ENCODE assay signal across 8 cellular contexts in the genomic region with DNA sequence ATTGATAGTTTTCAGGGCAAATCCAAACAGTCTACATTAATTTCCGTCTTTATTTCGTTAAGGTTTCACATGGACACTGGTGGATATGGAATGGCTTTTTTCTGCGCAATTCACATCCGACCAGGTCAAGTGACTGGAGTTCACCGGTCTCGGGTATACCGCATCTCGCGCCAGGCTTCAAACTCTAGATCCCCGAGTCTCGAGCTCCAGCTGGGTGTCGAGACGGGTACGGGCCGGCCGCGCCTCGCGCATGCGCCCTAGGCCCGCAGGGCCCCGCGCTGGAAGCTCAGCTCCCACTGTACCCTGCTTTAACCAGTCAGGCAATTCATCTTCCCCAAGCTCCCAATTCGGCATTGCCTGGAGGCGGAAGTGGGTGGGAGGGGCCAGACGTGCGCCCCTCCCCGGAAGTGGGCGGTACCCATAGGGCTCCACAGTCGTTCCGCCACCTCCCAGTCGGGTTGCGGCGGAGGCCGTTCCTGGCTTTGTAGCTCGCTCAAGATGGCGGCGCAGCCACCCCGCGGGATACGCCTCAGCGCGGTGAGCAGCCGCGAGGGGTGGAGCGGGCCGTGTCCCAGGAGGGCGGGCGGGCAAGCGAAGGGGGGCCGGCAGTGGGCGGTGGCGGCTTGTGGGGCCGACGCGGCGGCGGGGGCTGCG. TPM values are rescaled to one million over a fixed set of nuclear protein-coding genes. Genes with fewer than 3 reads are reported as not detected.
DNase-seq lines count a peak whose midpoint lies in the region; TF ChIP-seq lines count a peak whose summit lies in the region.

A gene with protein sequence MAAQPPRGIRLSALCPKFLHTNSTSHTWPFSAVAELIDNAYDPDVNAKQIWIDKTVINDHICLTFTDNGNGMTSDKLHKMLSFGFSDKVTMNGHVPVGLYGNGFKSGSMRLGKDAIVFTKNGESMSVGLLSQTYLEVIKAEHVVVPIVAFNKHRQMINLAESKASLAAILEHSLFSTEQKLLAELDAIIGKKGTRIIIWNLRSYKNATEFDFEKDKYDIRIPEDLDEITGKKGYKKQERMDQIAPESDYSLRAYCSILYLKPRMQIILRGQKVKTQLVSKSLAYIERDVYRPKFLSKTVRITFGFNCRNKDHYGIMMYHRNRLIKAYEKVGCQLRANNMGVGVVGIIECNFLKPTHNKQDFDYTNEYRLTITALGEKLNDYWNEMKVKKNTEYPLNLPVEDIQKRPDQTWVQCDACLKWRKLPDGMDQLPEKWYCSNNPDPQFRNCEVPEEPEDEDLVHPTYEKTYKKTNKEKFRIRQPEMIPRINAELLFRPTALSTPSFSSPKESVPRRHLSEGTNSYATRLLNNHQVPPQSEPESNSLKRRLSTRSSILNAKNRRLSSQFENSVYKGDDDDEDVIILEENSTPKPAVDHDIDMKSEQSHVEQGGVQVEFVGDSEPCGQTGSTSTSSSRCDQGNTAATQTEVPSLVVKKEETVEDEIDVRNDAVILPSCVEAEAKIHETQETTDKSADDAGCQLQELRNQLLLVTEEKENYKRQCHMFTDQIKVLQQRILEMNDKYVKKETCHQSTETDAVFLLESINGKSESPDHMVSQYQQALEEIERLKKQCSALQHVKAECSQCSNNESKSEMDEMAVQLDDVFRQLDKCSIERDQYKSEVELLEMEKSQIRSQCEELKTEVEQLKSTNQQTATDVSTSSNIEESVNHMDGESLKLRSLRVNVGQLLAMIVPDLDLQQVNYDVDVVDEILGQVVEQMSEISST (plus strand): TSS at position 431 of the 654 bp plus-strand sequence. CDS start 68 bp downstream, at position 499.

- no peaks in the 10 kb centered on the region for H3K9me3 ChIP-seq in DOHH2 (ENCODE audit: control insufficient read depth, insufficient read depth, low read length)
- H3K9me3 ChIP-seq in GM23248 (ENCODE audit: low read depth): no peaks in the 10 kb centered on the region
- no peaks in the 10 kb centered on the region for H3K9me3 ChIP-seq in esophagus squamous epithelium

- H3K27ac Mint-ChIP-seq in activated T-helper 1 cell treated with anti-CD3 and anti-CD28 coated beads, Interleukin-12 subunit alpha, Interleukin-12 subunit beta, Interleukin-2, Interleukin-4 antibody, amounts not matched to agents 30 ng/mL and 10 ng/mL and 1 ng/mL, durations not matched to agents 14 hours and 24 hours and 36 hours: peak within 1 kb of the TSS; percentile 95

- H3K27ac ChIP-seq in DOHH2 (ENCODE audit: low read depth, low read length): peak within 1 kb of the TSS; percentile 49
- peak within 1 kb of the TSS; percentile 86 for H3K27ac ChIP-seq in GM23248
- peak within 1 kb of the TSS; percentile 96 to 100 (median 98) for H3K27ac ChIP-seq in esophagus squamous epithelium

- peaks cover 46% of the 10 kb centered on the region for H3K79me2 ChIP-seq in DOHH2 (ENCODE audit: control insufficient read depth, low read length)
- H3K79me2 ChIP-seq in GM23248 (ENCODE audit: insufficient read depth): peaks cover 42% of the 10 kb centered on the region

- TF ChIP-seq CTCF in DOHH2 (IDR thresholded peaks at IDR 0.05; ENCODE audit: low read depth, low read length, poor library complexity, severe bottlenecking): no peak
- TF ChIP-seq CTCF in esophagus squamous epithelium (IDR thresholded peaks at IDR 0.05): peak in 2 of 6 experiments; percentile 19 to 20

- H3K4me1 ChIP-seq in DOHH2 (ENCODE audit: control insufficient read depth, low read length): peaks cover 36% of the 10 kb centered on the region
- peaks cover 31% of the 10 kb centered on the region for H3K4me1 ChIP-seq in GM23248 (ENCODE audit: insufficient read depth)
- peaks cover 0 to 44% (median 29%) of the 10 kb centered on the region in 3 donors for H3K4me1 ChIP-seq in esophagus squamous epithelium

- peaks cover 29% of the 10 kb centered on the region for H3K4me1 Mint-ChIP-seq in activated T-helper 1 cell treated with anti-CD3 and anti-CD28 coated beads, Interleukin-12 subunit alpha, Interleukin-12 subunit beta, Interleukin-2, Interleukin-4 antibody, amounts not matched to agents 30 ng/mL and 10 ng/mL and 1 ng/mL, durations not matched to agents 14 hours and 24 hours and 36 hours (ENCODE audit: low read depth)

- H4K20me1 ChIP-seq in DOHH2 (ENCODE audit: control insufficient read depth, insufficient read depth, low read depth, low read length): no peaks in the 10 kb centered on the region
- no peaks in the 10 kb centered on the region for H4K20me1 ChIP-seq in GM23248 (ENCODE audit: insufficient read depth)

- TF ChIP-seq POLR2A in esophagus squamous epithelium (IDR thresholded peaks at IDR 0.05): peak in 3 of 4 donors; percentile 56 to 97 (median 85)

- H3K4me3 Mint-ChIP-seq in activated T-helper 1 cell treated with anti-CD3 and anti-CD28 coated beads, Interleukin-12 subunit alpha, Interleukin-12 subunit beta, Interleukin-2, Interleukin-4 antibody, amounts not matched to agents 30 ng/mL and 10 ng/mL and 1 ng/mL, durations not matched to agents 14 hours and 24 hours and 36 hours: peak within 1 kb of the TSS; percentile 93

- H3K27me3 ChIP-seq in DOHH2 (ENCODE audit: control insufficient read depth, low read length): no peaks in the 10 kb centered on the region
- H3K27me3 ChIP-seq in GM23248 (replicated peaks; ENCODE audit: insufficient read depth): no peaks in the 10 kb centered on the region
- H3K27me3 ChIP-seq in esophagus squamous epithelium: no peaks in the 10 kb centered on the region

- H3K9me2 ChIP-seq in DOHH2 (replicated peaks; ENCODE audit: control insufficient read depth, low read length) (no peaks in the 10 kb centered on the region), GM23248 (ENCODE audit: insufficient read depth) (no peaks in the 10 kb centered on the region)

- 1% methylated on average over 49 to 58 of the region's 59 CpGs for WGBS in GM23248 (ENCODE audit: low coverage in 1 of 2, low lambda C conversion rate in 2 of 2, missing lambda C conversion rate in 2 of 2), 2 experiments
- 0 to 2% methylated on average over 4 to 24 of the region's 59 CpGs for WGBS in esophagus squamous epithelium, 2 donors

- H3K9ac ChIP-seq in GM23248: peak within 1 kb of the TSS; percentile 88

- H2AFZ ChIP-seq in GM23248: peak within 1 kb of the TSS; percentile 96

- H3K36me3 ChIP-seq in DOHH2 (ENCODE audit: control insufficient read depth, low read length) (peaks cover 7% of the 10 kb centered on the region), GM23248 (ENCODE audit: low read depth) (no peaks in the 10 kb centered on the region), esophagus squamous epithelium (peaks cover 0 to 14% (median 0%) of the 10 kb centered on the region in 3 donors)

- peaks cover 20% of the 10 kb centered on the region for H3K36me3 Mint-ChIP-seq in activated T-helper 1 cell treated with anti-CD3 and anti-CD28 coated beads, Interleukin-12 subunit alpha, Interleukin-12 subunit beta, Interleukin-2, Interleukin-4 antibody, amounts not matched to agents 30 ng/mL and 10 ng/mL and 1 ng/mL, durations not matched to agents 14 hours and 24 hours and 36 hours (ENCODE audit: low read depth)

- peaks cover 4% of the 10 kb centered on the region for H3K27me3 Mint-ChIP-seq in activated T-helper 1 cell treated with anti-CD3 and anti-CD28 coated beads, Interleukin-12 subunit alpha, Interleukin-12 subunit beta, Interleukin-2, Interleukin-4 antibody, amounts not matched to agents 30 ng/mL and 10 ng/mL and 1 ng/mL, durations not matched to agents 14 hours and 24 hours and 36 hours (ENCODE audit: insufficient read depth)

- intact Hi-C loops in activated T-helper 1 cell treated with anti-CD3 and anti-CD28 coated beads, Interleukin-12 subunit alpha, Interleukin-12 subunit beta, Interleukin-2, Interleukin-4 antibody, amounts not matched to agents 30 ng/mL and 10 ng/mL and 1 ng/mL, durations not matched to agents 14 hours and 24 hours and 36 hours (cut with micrococcal nuclease): loop anchor here (1.0 to 10.0 kb wide), 10 partner anchors 10 to 755 kb away; a partner anchor contains a TSS
- intact Hi-C loops in esophagus squamous epithelium (cut with DNase I): loop anchor here (10.0 kb wide), 1 partner anchor 175 kb away; no protein-coding TSS in a partner anchor

- peaks cover 4% of the 10 kb centered on the region; the same call in 1 of the 2 replicates for H3F3A ChIP-seq in DOHH2 (ENCODE audit: control insufficient read depth, insufficient read depth)
- peaks cover 43% of the 10 kb centered on the region for H3F3A ChIP-seq in GM23248 (ENCODE audit: insufficient read depth)

- peaks cover 5% of the 10 kb centered on the region for H3K9me3 Mint-ChIP-seq in activated T-helper 1 cell treated with anti-CD3 and anti-CD28 coated beads, Interleukin-12 subunit alpha, Interleukin-12 subunit beta, Interleukin-2, Interleukin-4 antibody, amounts not matched to agents 30 ng/mL and 10 ng/mL and 1 ng/mL, durations not matched to agents 14 hours and 24 hours and 36 hours

- H3K4me2 ChIP-seq in DOHH2 (ENCODE audit: low read length): peak within 1 kb of the TSS; percentile 85
- peak within 1 kb of the TSS; percentile 98 for H3K4me2 ChIP-seq in GM23248 (ENCODE audit: unreplicated experiment)

- DNase-seq in GM23248: peak; percentile 99
- peak; percentile 98 to 99 for DNase-seq in Kasumi-1 (lab: John Stamatoyannopoulos, UW)
- peak; percentile 97 for DNase-seq in RPMI7951 (ENCODE audit: low read depth)
- DNase-seq in activated T-helper 1 cell treated with anti-CD3 and anti-CD28 coated beads, Interleukin-12 subunit alpha, Interleukin-12 subunit beta, Interleukin-2, Interleukin-4 antibody, amounts not matched to agents 30 ng/mL and 10 ng/mL and 1 ng/mL, durations not matched to agents 14 hours and 24 hours and 36 hours (ENCODE audit: low spot score): peak; percentile 97
- peak; percentile 74 for DNase-seq in esophagus squamous epithelium (lab: John Stamatoyannopoulos, UW)
- peak; percentile 99 for DNase-seq in myocyte (ENCODE audit: low read depth)
- DNase-seq in stimulated activated CD8-positive, alpha-beta memory T cell treated with anti-CD3 and anti-CD28 coated beads, Interleukin-7, amount 100 ng/mL, for 48 hours (ENCODE audit: extremely low read depth in 1 of 2, low read depth in 1 of 2): peak; percentile 95 to 98

- in situ Hi-C loops in GM23248 (cut with MboI): no loop called here

- H3K4me3 ChIP-seq in DOHH2 (ENCODE audit: low read length) (peak within 1 kb of the TSS; percentile 74), GM23248 (peak within 1 kb of the TSS; percentile 92), esophagus squamous epithelium (peak within 1 kb of the TSS; percentile 73 to 95 (median 90))

RNA-seq across cellular contexts. Expression of the gene that starts here (rescaled TPM):
- 35.1 and 38.7 TPM in 2 replicates for total RNA-seq in GM23248 (2014; rRNA removed; shearing (Covaris generic))
- 15.2 and 17.4 TPM in 2 replicates for polyA plus RNA-seq in GM23248 (2016; fragmentation: Nextera tagmentation; extraction: Ambion mirVana)
- total RNA-seq in RPMI7951 (2014; rRNA removed; shearing (Covaris generic)): 25.5 and 29.7 TPM in 2 replicates
- total RNA-seq in activated T-helper 1 cell treated with anti-CD3 and anti-CD28 coated beads, Interleukin-12 subunit alpha, Interleukin-12 subunit beta, Interleukin-2, Interleukin-4 antibody, amounts not matched to agents 30 ng/mL and 10 ng/mL and 1 ng/mL, durations not matched to agents 14 hours and 24 hours and 36 hours: 22.1 and 23.5 TPM in 2 replicates
- total RNA-seq in esophagus squamous epithelium (10 to 100 TPM; 31.9 to 50.5 (median 43.1) TPM), myocyte (31.5 and 37.0 TPM in 2 replicates)
- 7.7 TPM for polyA plus RNA-seq in myocyte (2012)

Comparison
In these comparisons a context has a peak if more than half of its experiments do, and no peak if none do; other contexts are left out.
1. Peak in every context shown above with its lines: DNase-seq, H3K4me3 ChIP-seq and H3K27ac ChIP-seq.